Comparison of ENCODE assay signal across 24 cellular contexts in the genomic region with DNA sequence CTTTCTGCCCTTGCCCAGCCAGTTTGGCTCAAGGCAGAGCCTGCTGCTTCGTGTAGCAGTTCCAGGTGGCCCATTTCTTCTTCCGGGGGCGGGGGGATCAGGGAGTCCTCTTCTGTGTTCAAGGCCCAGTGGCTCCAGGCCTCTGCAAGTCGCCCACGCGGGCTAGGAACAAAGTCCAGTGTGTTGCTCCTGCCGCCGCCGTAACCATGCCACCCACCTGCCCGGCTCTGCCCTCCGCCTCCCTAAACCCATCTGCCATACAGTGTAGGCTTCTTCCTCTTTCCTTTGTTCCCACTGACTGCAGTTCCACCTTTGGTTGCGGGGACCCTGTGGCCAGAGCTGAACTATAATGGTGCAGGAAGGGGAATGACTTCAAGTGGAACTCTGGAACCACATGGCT. TPM values are rescaled to one million over a fixed set of nuclear protein-coding genes. Genes with fewer than 3 reads are reported as not detected.
DNase-seq lines count a peak whose midpoint lies in the region; ATAC-seq and TF ChIP-seq lines count a peak whose summit lies in the region.
"Had no signal": no experiment of that assay in that cellular context is flagged by ENCODE, and none has a peak within 500 bp of the region (broad histone marks: within the 10 kb centered on the region; RNA-seq: fewer than 3 reads in every experiment).

No MANE protein-coding gene starts in this region.

- no peak overlapping the region for H3K4me3 Mint-ChIP-seq in stimulated activated effector memory CD8-positive, alpha-beta T cell treated with anti-CD3 and anti-CD28 coated beads, Interleukin-12 subunit alpha, Interleukin-12 subunit beta, amount 100 ng/mL, for 72 hours
- H3K4me3 Mint-ChIP-seq in activated T-helper 2 cell treated with anti-CD3 and anti-CD28 coated beads, Interferon-gamma antibody, Interleukin-2, Interleukin-4, amounts not matched to agents 10 μg/mL and 5 μg/mL and 100 μg/mL, durations not matched to agents 14 hours and 24 hours and 36 hours (ENCODE audit: low read depth): no peak overlapping the region
- H3K4me3 Mint-ChIP-seq: activated naive CD4-positive, alpha-beta T cell treated with anti-CD3 and anti-CD28 coated beads, Interleukin-2, amount 50 U/mL, for 24 hours; activated T-cell treated with anti-CD3 and anti-CD28 coated beads, Interleukin-2, amount 50 U/mL, for 4 hours; effector memory CD8-positive, alpha-beta T cell; neural progenitor cell; stimulated activated naive CD8-positive, alpha-beta T cell treated with anti-CD3 and anti-CD28 coated beads, Interleukin-15, Interleukin-2, amounts not matched to agents 100 ng/mL and 50 ng/mL, for 24 hours had no signal

- no peaks in the 10 kb centered on the region for H3K27me3 Mint-ChIP-seq in activated T-helper 2 cell treated with anti-CD3 and anti-CD28 coated beads, Interferon-gamma antibody, Interleukin-2, Interleukin-4, amounts not matched to agents 10 μg/mL and 5 μg/mL and 100 μg/mL, durations not matched to agents 14 hours and 24 hours and 36 hours (ENCODE audit: low read depth)
- H3K27me3 Mint-ChIP-seq: activated naive CD4-positive, alpha-beta T cell treated with anti-CD3 and anti-CD28 coated beads, Interleukin-2, amount 50 U/mL, for 24 hours; stimulated activated naive CD8-positive, alpha-beta T cell treated with anti-CD3 and anti-CD28 coated beads, Interleukin-15, Interleukin-2, amounts not matched to agents 100 ng/mL and 50 ng/mL, for 24 hours had no signal

- no peaks in the 10 kb centered on the region for H3K9me3 Mint-ChIP-seq in stimulated activated effector memory CD8-positive, alpha-beta T cell treated with anti-CD3 and anti-CD28 coated beads, Interleukin-12 subunit alpha, Interleukin-12 subunit beta, amount 100 ng/mL, for 72 hours
- no peaks in the 10 kb centered on the region for H3K9me3 Mint-ChIP-seq in activated T-helper 2 cell treated with anti-CD3 and anti-CD28 coated beads, Interferon-gamma antibody, Interleukin-2, Interleukin-4, amounts not matched to agents 10 μg/mL and 5 μg/mL and 100 μg/mL, durations not matched to agents 14 hours and 24 hours and 36 hours
- H3K9me3 Mint-ChIP-seq: activated naive CD4-positive, alpha-beta T cell treated with anti-CD3 and anti-CD28 coated beads, Interleukin-2, amount 50 U/mL, for 24 hours; activated T-cell treated with anti-CD3 and anti-CD28 coated beads, Interleukin-2, amount 50 U/mL, for 4 hours; effector memory CD8-positive, alpha-beta T cell; neural progenitor cell; stimulated activated naive CD8-positive, alpha-beta T cell treated with anti-CD3 and anti-CD28 coated beads, Interleukin-15, Interleukin-2, amounts not matched to agents 100 ng/mL and 50 ng/mL, for 24 hours had no signal

- intact Hi-C loops in activated T-helper 2 cell treated with anti-CD3 and anti-CD28 coated beads, Interferon-gamma antibody, Interleukin-2, Interleukin-4, amounts not matched to agents 10 μg/mL and 5 μg/mL and 100 μg/mL, durations not matched to agents 14 hours and 24 hours and 36 hours (cut with micrococcal nuclease): no loop called here

- peak overlapping the region; percentile 49 for H3K27ac ChIP-seq in RWPE1
- H3K27ac ChIP-seq: ascending aorta, neural progenitor cell, SK-N-MC had no signal

- ATAC-seq in stimulated activated effector memory CD8-positive, alpha-beta T cell treated with anti-CD3 and anti-CD28 coated beads, Interleukin-12 subunit alpha, Interleukin-12 subunit beta, amount 100 ng/mL, for 72 hours: no peak
- ATAC-seq: activated T-cell treated with anti-CD3 and anti-CD28 coated beads, Interleukin-2, amount 50 U/mL, for 4 hours; effector memory CD8-positive, alpha-beta T cell had no signal

- H3K36me3 Mint-ChIP-seq in stimulated activated effector memory CD8-positive, alpha-beta T cell treated with anti-CD3 and anti-CD28 coated beads, Interleukin-12 subunit alpha, Interleukin-12 subunit beta, amount 100 ng/mL, for 72 hours: no peaks in the 10 kb centered on the region
- no peaks in the 10 kb centered on the region for H3K36me3 Mint-ChIP-seq in activated T-helper 2 cell treated with anti-CD3 and anti-CD28 coated beads, Interferon-gamma antibody, Interleukin-2, Interleukin-4, amounts not matched to agents 10 μg/mL and 5 μg/mL and 100 μg/mL, durations not matched to agents 14 hours and 24 hours and 36 hours (ENCODE audit: low read depth)
- H3K36me3 Mint-ChIP-seq: activated naive CD4-positive, alpha-beta T cell treated with anti-CD3 and anti-CD28 coated beads, Interleukin-2, amount 50 U/mL, for 24 hours had no signal

- no peak for TF ChIP-seq CTCF in RWPE1 (conservative IDR thresholded peaks at IDR 0.05; ENCODE audit: low read depth)

- CTCF ChIA-PET in RWPE1 (lab: Yijun Ruan, JAX): no interaction called here

- peak overlapping the region; percentile 61 for H3K27ac Mint-ChIP-seq in stimulated activated effector memory CD8-positive, alpha-beta T cell treated with anti-CD3 and anti-CD28 coated beads, Interleukin-12 subunit alpha, Interleukin-12 subunit beta, amount 100 ng/mL, for 72 hours
- no peak overlapping the region for H3K27ac Mint-ChIP-seq in activated T-helper 2 cell treated with anti-CD3 and anti-CD28 coated beads, Interferon-gamma antibody, Interleukin-2, Interleukin-4, amounts not matched to agents 10 μg/mL and 5 μg/mL and 100 μg/mL, durations not matched to agents 14 hours and 24 hours and 36 hours
- H3K27ac Mint-ChIP-seq: activated naive CD4-positive, alpha-beta T cell treated with anti-CD3 and anti-CD28 coated beads, Interleukin-2, amount 50 U/mL, for 24 hours; effector memory CD8-positive, alpha-beta T cell; stimulated activated naive CD8-positive, alpha-beta T cell treated with anti-CD3 and anti-CD28 coated beads, Interleukin-15, Interleukin-2, amounts not matched to agents 100 ng/mL and 50 ng/mL, for 24 hours had no signal

- DNase-seq in NCI-H146 (lab: John Stamatoyannopoulos, UW) (peak; percentile 44), NCI-H146 treated with DMSO at 0.1 percent for 48 hours (lab: John Stamatoyannopoulos, UW; ENCODE audit: unreplicated experiment) (no peak), RWPE1 (ENCODE audit: low spot score) (no peak), left kidney (ENCODE audit: low read depth, low spot score) (peak; percentile 69), COR-L47 (lab: John Stamatoyannopoulos, UW) (no peak), SHP77 (lab: John Stamatoyannopoulos, UW) (no peak)
- DNase-seq in stimulated activated effector memory CD8-positive, alpha-beta T cell treated with anti-CD3 and anti-CD28 coated beads, Interleukin-12 subunit alpha, Interleukin-12 subunit beta, amount 100 ng/mL, for 72 hours (ENCODE audit: low spot score in 2 of 2): no peak
- no peak for DNase-seq in activated T-helper 2 cell treated with anti-CD3 and anti-CD28 coated beads, Interferon-gamma antibody, Interleukin-2, Interleukin-4, amounts not matched to agents 10 μg/mL and 5 μg/mL and 100 μg/mL, durations not matched to agents 14 hours and 24 hours and 36 hours (ENCODE audit: low spot score)
- DNase-seq: 8988T; activated CD8-positive, alpha-beta memory T cell treated with anti-CD3 and anti-CD28 coated beads for 24 hours; activated T-cell treated with anti-CD3 and anti-CD28 coated beads, Interleukin-2, amount 50 U/mL, for 4 hours; BE2C; effector memory CD8-positive, alpha-beta T cell; IMR-90; MG63; NCI-H187 treated with DMSO at 0.1 percent for 48 hours; NK-92 treated with Interleukin-12 subunit alpha and Interleukin-12 subunit beta, amount 100 ng/mL, for 24 hours; stimulated activated CD4-positive, alpha-beta T cell treated with anti-CD3 and anti-CD28 coated beads, Interleukin-4, amount 100 ng/mL, for 1 hour; upper lobe of left lung had no signal

- POLR2A ChIA-PET in RWPE1 (lab: Yijun Ruan, JAX; ENCODE audit: low non-redundant PET): no interaction called here

- H3K4me1 Mint-ChIP-seq in stimulated activated effector memory CD8-positive, alpha-beta T cell treated with anti-CD3 and anti-CD28 coated beads, Interleukin-12 subunit alpha, Interleukin-12 subunit beta, amount 100 ng/mL, for 72 hours: no peaks in the 10 kb centered on the region
- H3K4me1 Mint-ChIP-seq in activated T-helper 2 cell treated with anti-CD3 and anti-CD28 coated beads, Interferon-gamma antibody, Interleukin-2, Interleukin-4, amounts not matched to agents 10 μg/mL and 5 μg/mL and 100 μg/mL, durations not matched to agents 14 hours and 24 hours and 36 hours (ENCODE audit: low read depth): no peaks in the 10 kb centered on the region
- H3K4me1 Mint-ChIP-seq: activated naive CD4-positive, alpha-beta T cell treated with anti-CD3 and anti-CD28 coated beads, Interleukin-2, amount 50 U/mL, for 24 hours had no signal

RNA-seq across cellular contexts. Expression of a gene that starts 43.9 kb away (rescaled TPM):
- total RNA-seq in activated T-helper 2 cell treated with anti-CD3 and anti-CD28 coated beads, Interferon-gamma antibody, Interleukin-2, Interleukin-4, amounts not matched to agents 10 μg/mL and 5 μg/mL and 100 μg/mL, durations not matched to agents 14 hours and 24 hours and 36 hours: 50.9 and 52.0 TPM in 2 replicates

RNA-seq across cellular contexts. Expression of a gene that starts 51.1 kb away (rescaled TPM):
- 3.7 TPM in 2 replicates for total RNA-seq in activated T-helper 2 cell treated with anti-CD3 and anti-CD28 coated beads, Interferon-gamma antibody, Interleukin-2, Interleukin-4, amounts not matched to agents 10 μg/mL and 5 μg/mL and 100 μg/mL, durations not matched to agents 14 hours and 24 hours and 36 hours

RNA-seq across cellular contexts. Expression of a gene that starts 54.8 kb away (rescaled TPM):
- total RNA-seq in activated T-helper 2 cell treated with anti-CD3 and anti-CD28 coated beads, Interferon-gamma antibody, Interleukin-2, Interleukin-4, amounts not matched to agents 10 μg/mL and 5 μg/mL and 100 μg/mL, durations not matched to agents 14 hours and 24 hours and 36 hours: 34.3 and 37.4 TPM in 2 replicates

Comparison
In these comparisons a context has a peak if more than half of its experiments do, and no peak if none do; other contexts are left out.
1. DNase-seq: peak in NCI-H146 (single experiment) and left kidney (single experiment); none in NCI-H146 treated with DMSO at 0.1 percent for 48 hours (single experiment), RWPE1 (single experiment), stimulated activated effector memory CD8-positive, alpha-beta T cell treated with anti-CD3 and anti-CD28 coated beads, Interleukin-12 subunit alpha, Interleukin-12 subunit beta, amount 100 ng/mL, for 72 hours (0 of 2), activated T-helper 2 cell treated with anti-CD3 and anti-CD28 coated beads, Interferon-gamma antibody, Interleukin-2, Interleukin-4, amounts not matched to agents 10 μg/mL and 5 μg/mL and 100 μg/mL, durations not matched to agents 14 hours and 24 hours and 36 hours (single experiment), COR-L47 (single experiment) and SHP77 (0 of 2).